ENCODE assay signal across 9 cellular contexts in genomic region chrX:100636321-100636991, GRCh38. TPM values are rescaled to one million over a fixed set of nuclear protein-coding genes. Genes with fewer than 3 reads are reported as not detected.
DNase-seq lines count a peak whose midpoint lies in the region; ATAC-seq and TF ChIP-seq lines count a peak whose summit lies in the region.
"Had no signal": no experiment of that assay in that cellular context is flagged by ENCODE, and none has a peak within 500 bp of the region (broad histone marks: within the 10 kb centered on the region; RNA-seq: fewer than 3 reads in every experiment).

Gene TSPAN6, minus strand, starts transcription at chrX:100636806. Its CDS starts 112 bp downstream, at chrX:100636694.

- dilution Hi-C loops in IMR-90 (cut with HindIII; ENCODE audit: low sequenced_read_pairs, unreplicated experiment): no loop called here

- no peak within 1 kb of the TSS for H3K27ac ChIP-seq in CD8-positive, alpha-beta memory T cell (ENCODE audit: low read depth, low read length)
- peak within 1 kb of the TSS; percentile 44 for H3K27ac ChIP-seq in IMR-90 (ENCODE audit: insufficient read depth, low read length)
- peak within 1 kb of the TSS; percentile 40 to 86 (median 76) for H3K27ac ChIP-seq in tibial nerve

- peaks cover 17 to 28% of the 10 kb centered on the region in 2 donors for H3K27me3 Mint-ChIP-seq in CD8-positive, alpha-beta memory T cell

- no peaks in the 10 kb centered on the region for H3K79me1 ChIP-seq in IMR-90 (ENCODE audit: low read depth in 1 of 2, low read length in 2 of 2)

- H3K9me3 ChIP-seq in CD8-positive, alpha-beta memory T cell (ENCODE audit: low read length): no peaks in the 10 kb centered on the region
- H3K9me3 ChIP-seq in IMR-90 (ENCODE audit: control insufficient read depth, insufficient read depth, low read length) (no peaks in the 10 kb centered on the region), tibial nerve (no peaks in the 10 kb centered on the region)

- ATAC-seq in GM21423 (IDR thresholded peaks at IDR 0.05; ENCODE audit: unreplicated experiment) (peak; percentile 98), IMR-90 (ENCODE audit: low read depth) (peak; percentile 99), left ventricle myocardium superior (peak; percentile 100)

- peak within 1 kb of the TSS; percentile 45 for H3K4me3 ChIP-seq in CD8-positive, alpha-beta memory T cell (ENCODE audit: low read length)
- H3K4me3 ChIP-seq in IMR-90 (ENCODE audit: insufficient read depth, low read depth, low read length) (peak within 1 kb of the TSS; percentile 63), tibial nerve (peak within 1 kb of the TSS; percentile 41 to 58 (median 52))

- no peaks in the 10 kb centered on the region for H3K36me3 ChIP-seq in CD8-positive, alpha-beta memory T cell (ENCODE audit: insufficient read depth, low read length)
- H3K36me3 ChIP-seq in IMR-90 (ENCODE audit: control insufficient read depth, insufficient read depth, low read length) (0 out of 2 replicates have a peak, but pooled peaks cover 2% of the 10 kb centered on the region), tibial nerve (peaks cover 0 to 12% (median 0%) of the 10 kb centered on the region in 3 donors)

- no peak within 1 kb of the TSS for H2AK5ac ChIP-seq in IMR-90 (ENCODE audit: low read depth, low read length)

- H3K9me3 Mint-ChIP-seq in CD8-positive, alpha-beta memory T cell: peaks cover 0 to 8% (median 3%) of the 10 kb centered on the region in 5 donors

- peak within 1 kb of the TSS; percentile 58 for H3K14ac ChIP-seq in IMR-90 (replicated peaks; ENCODE audit: low read depth, low read length)

- H3K36me3 Mint-ChIP-seq in CD8-positive, alpha-beta memory T cell: peaks cover 0 to 2% (median 0%) of the 10 kb centered on the region in 3 donors

- H3K4me3 Mint-ChIP-seq in CD8-positive, alpha-beta memory T cell: peak within 1 kb of the TSS; percentile 85 to 92 (median 91)

- H3K9me1 ChIP-seq in IMR-90 (ENCODE audit: insufficient read depth, low read length): no peaks in the 10 kb centered on the region

- TF ChIP-seq RAD21 in IMR-90 (IDR thresholded peaks at IDR 0.05; ENCODE audit: low read length): peak; percentile 39

- peak within 1 kb of the TSS in 5 of 8 donors; percentile 46 to 85 (median 75) for H3K27ac Mint-ChIP-seq in CD8-positive, alpha-beta memory T cell

- H4K5ac ChIP-seq in IMR-90 (ENCODE audit: low read depth, low read length): peak within 1 kb of the TSS; percentile 9; the same call in 1 of the 2 replicates

- POLR2A ChIA-PET in CD8-positive, alpha-beta memory T cell (lab: Charles Lee): no interaction called here
- POLR2A ChIA-PET in IMR-90 (lab: Charles Lee; ENCODE audit: unreplicated experiment): interaction anchor here (1.5 to 1.8 kb wide), 2 partner anchors 13 to 22 kb away, joined by 4 to 12 read pairs; no protein-coding TSS in a partner anchor

- 0 out of 2 replicates have a peak within 1 kb of the TSS, but pooled peaks have one; percentile 30 for H4K91ac ChIP-seq in IMR-90 (ENCODE audit: insufficient read depth, low read depth, low read length)

- peak; percentile 17 to 73 (median 59) for DNase-seq in CD8-positive, alpha-beta memory T cell
- DNase-seq in IMR-90: peak; percentile 84
- peak; percentile 27 to 79 for DNase-seq in SW 1271 (lab: John Stamatoyannopoulos, UW)
- peak; percentile 73 for DNase-seq in amniotic stem cell (lab: John Stamatoyannopoulos, UW)
- peak; percentile 83 for DNase-seq in left ventricle myocardium superior
- peak; percentile 90 for DNase-seq in posterior vena cava (ENCODE audit: low spot score)
- peak; percentile 49 to 65 for DNase-seq in tibial nerve (ENCODE audit: low spot score in 2 of 2)

- peaks cover 6 to 14% (median 10%) of the 10 kb centered on the region in 3 donors for H3K4me1 Mint-ChIP-seq in CD8-positive, alpha-beta memory T cell

- H2BK20ac ChIP-seq in IMR-90 (ENCODE audit: low read depth, low read length): no peak within 1 kb of the TSS

- in situ Hi-C loops in IMR-90 (cut with MboI; ENCODE audit: low sequenced_read_pairs): no loop called here

- H3K27me3 ChIP-seq in CD8-positive, alpha-beta memory T cell (ENCODE audit: insufficient read depth, low read length, poor library complexity, severe bottlenecking): no peaks in the 10 kb centered on the region
- H3K27me3 ChIP-seq in IMR-90 (ENCODE audit: control insufficient read depth, insufficient read depth, low read length): no peaks in the 10 kb centered on the region; the same call in 1 of the 2 replicates
- peaks cover 0 to 38% of the 10 kb centered on the region in 2 donors for H3K27me3 ChIP-seq in tibial nerve

- no peak within 1 kb of the TSS for H2BK5ac ChIP-seq in IMR-90 (ENCODE audit: low read depth, low read length, poor library complexity, severe bottlenecking)

- peak; percentile 48; the same call in 1 of the 2 replicates for TF ChIP-seq POLR2A in IMR-90 (IDR thresholded peaks at IDR 0.05; ENCODE audit: low read depth, low read length)
- no peak for TF ChIP-seq POLR2A in tibial nerve (IDR thresholded peaks at IDR 0.05)

- H2BK120ac ChIP-seq in IMR-90 (ENCODE audit: low read depth, low read length): peak within 1 kb of the TSS; percentile 23; the same call in 1 of the 2 replicates

- WGBS in IMR-90 (ENCODE audit: extremely low coverage in 2 of 2, insufficient read length in 1 of 2), 2 experiments: 28% methylated on average over 17 of the region's 51 CpGs; no CpG with 5 or more reads in 1 of the 2 experiments
- WGBS in tibial nerve, 2 donors: 1 to 36% methylated on average over 17 to 48 of the region's 51 CpGs

- no peaks in the 10 kb centered on the region for H4K20me1 ChIP-seq in IMR-90 (ENCODE audit: insufficient read depth, low read length)

- intact Hi-C loops in IMR-90 (cut with micrococcal nuclease): no loop called here
- intact Hi-C loops in left ventricle myocardium superior (cut with micrococcal nuclease): no loop called here
- intact Hi-C loops in posterior vena cava (cut with DNase I): no loop called here

- no peaks in the 10 kb centered on the region for H3K4me1 ChIP-seq in CD8-positive, alpha-beta memory T cell (ENCODE audit: insufficient read depth, low read length)
- no peaks in the 10 kb centered on the region for H3K4me1 ChIP-seq in IMR-90 (ENCODE audit: control insufficient read depth, insufficient read depth, low read length)
- no peaks in the 10 kb centered on the region for H3K4me1 ChIP-seq in tibial nerve

- H3K4ac ChIP-seq in IMR-90 (ENCODE audit: low read depth, low read length): peak within 1 kb of the TSS; percentile 39

- no peak within 1 kb of the TSS for H2BK15ac ChIP-seq in IMR-90 (ENCODE audit: low read depth, low read length)

- peak within 1 kb of the TSS; percentile 23 for H2AK9ac ChIP-seq in IMR-90 (replicated peaks; ENCODE audit: low read depth, low read length, poor library complexity)

- CTCF ChIA-PET in CD8-positive, alpha-beta memory T cell (lab: Charles Lee): interaction anchor here (0.8 to 1.2 kb wide), 2 partner anchors 9 to 124 kb away, joined by 3 to 4 read pairs; no protein-coding TSS in a partner anchor
- CTCF ChIA-PET in IMR-90 (lab: Yijun Ruan, JAX): interaction anchor here (0.6 to 1.7 kb wide), 7 partner anchors 10 to 132 kb away, joined by 3 to 7 read pairs (median 3); no protein-coding TSS in a partner anchor

- H2AFZ ChIP-seq in IMR-90 (replicated peaks; ENCODE audit: low read length, poor library complexity): peak within 1 kb of the TSS; percentile 91

- no peak within 1 kb of the TSS for H3K18ac ChIP-seq in IMR-90 (ENCODE audit: low read depth, low read length)

- peak within 1 kb of the TSS in 1 of 2 experiments; percentile 53; a peak in 1 of 4 replicates for H4K8ac ChIP-seq in IMR-90 (ENCODE audit: low read depth in 2 of 2, low read length in 2 of 2)

- peak within 1 kb of the TSS; percentile 68 for H3K9ac ChIP-seq in IMR-90 (ENCODE audit: low read depth, low read length)

- H3K23ac ChIP-seq in IMR-90 (ENCODE audit: low read depth, low read length): peak within 1 kb of the TSS; percentile 45

- peak in 1 of 2 donors; percentile 38 for TF ChIP-seq EP300 in tibial nerve (IDR thresholded peaks at IDR 0.05)

- 0 out of 2 replicates have a peak within 1 kb of the TSS, but pooled peaks have one; percentile 3 for H3K56ac ChIP-seq in IMR-90 (ENCODE audit: extremely low read depth, insufficient read depth, low read length)

- no TSS peak for BruUV-seq in IMR-90 (replicated peaks; lab: Mats Ljungman, UMichigan)

- H3K4me2 ChIP-seq in IMR-90 (ENCODE audit: low read depth, low read length): peak within 1 kb of the TSS; percentile 81

- peak; percentile 66 for TF ChIP-seq CTCF in IMR-90 (conservative IDR thresholded peaks at IDR 0.05; ENCODE audit: low read depth, low read length)
- peak; percentile 43 to 57 (median 53) for TF ChIP-seq CTCF in tibial nerve (IDR thresholded peaks at IDR 0.05)

TF ChIP-seq in IMR-90, 13 proteins besides CTCF, POLR2A, EP300 and RAD21:
- TF ChIP-seq MAZ (IDR thresholded peaks at IDR 0.05; ENCODE audit: borderline replicate concordance, low read depth, low read length): no peak
- TF ChIP-seq RFX5 (IDR thresholded peaks at IDR 0.05; ENCODE audit: low read depth, low read length): no peak
- no peak for TF ChIP-seq RCOR1 (IDR thresholded peaks at IDR 0.05; ENCODE audit: insufficient replicate concordance, low read length)
- no peak; the same call in 1 of the 2 replicates for TF ChIP-seq SMC3 (IDR thresholded peaks at IDR 0.05; ENCODE audit: low read depth, low read length)
- no peak for TF ChIP-seq MXI1 (IDR thresholded peaks at IDR 0.05; ENCODE audit: borderline replicate concordance, low read depth, low read length)
- no peak for TF ChIP-seq CEBPB (IDR thresholded peaks at IDR 0.05; ENCODE audit: low read depth, low read length)
- no peak for TF ChIP-seq CHD1 (IDR thresholded peaks at IDR 0.05; ENCODE audit: low read depth, low read length)
- TF ChIP-seq USF2 (IDR thresholded peaks at IDR 0.05; ENCODE audit: low read depth, low read length): no peak

RNA-seq across cellular contexts. Expression of gene TSPAN6, which starts in this region (rescaled TPM):
- under 1 TPM; 0.07 to 0.33 TPM for total RNA-seq in CD8-positive, alpha-beta memory T cell
- 1.9 TPM for polyA plus RNA-seq in CD8-positive, alpha-beta memory T cell
- 20.1 and 36.1 TPM in 2 replicates for total RNA-seq in IMR-90 (2012; rRNA removed)
- 12.7 and 16.1 TPM in 2 replicates for polyA plus RNA-seq in IMR-90 (2012; rRNA removed)
- 4.9 and 5.0 TPM in 2 replicates for polyA plus RNA-seq in IMR-90 (2012; cell fraction: cytosol; rRNA removed)
- 1.2 and 5.6 TPM in 2 replicates for polyA plus RNA-seq in IMR-90 (2012; cell fraction: nucleus; rRNA removed; ENCODE audit: low replicate concordance)
- total RNA-seq in left ventricle myocardium superior: 4.8 TPM
- 10 to 100 TPM in 1 of 2 donors, 1 to 10 TPM in 1; 7.8 to 11.1 TPM for total RNA-seq in posterior vena cava
- 10 to 100 TPM; 31.5 to 34.1 (median 32.5) TPM for total RNA-seq in tibial nerve
- total RNA-seq: T-helper 2 cell treated with Interferon-gamma antibody and Interleukin-4, amounts not matched to agents 100 ng/mL and 5 ng/mL, for 36 hours had no signal
